18 cellular contexts compared by ENCODE assay signal in genomic region chr12:51622564-51622963, GRCh38. TPM values are rescaled to one million over a fixed set of nuclear protein-coding genes. Genes with fewer than 3 reads are reported as not detected.
DNase-seq lines count a peak whose midpoint lies in the region; ATAC-seq and TF ChIP-seq lines count a peak whose summit lies in the region.
"Had no signal": no experiment of that assay in that cellular context is flagged by ENCODE, and none has a peak within 500 bp of the region (broad histone marks: within the 10 kb centered on the region; RNA-seq: fewer than 3 reads in every experiment).

No MANE protein-coding gene starts in this region.

- ATAC-seq in heart left ventricle (no peak), HG03460 (IDR thresholded peaks at IDR 0.05; ENCODE audit: unreplicated experiment) (no peak)
- ATAC-seq: pancreas had no signal

- TF ChIP-seq CTCF in HEK293 (tag by site-specific recombination; IDR thresholded peaks at IDR 0.05) (no peak), heart left ventricle (IDR thresholded peaks at IDR 0.05) (no peak)

- H3K27ac ChIP-seq in HEK293 (ENCODE audit: extremely low read depth, low read depth, low read length) (no peak overlapping the region), heart left ventricle (no peak overlapping the region)
- H3K27ac ChIP-seq: pancreas had no signal

- H3K27me3 ChIP-seq in heart left ventricle: no peaks in the 10 kb centered on the region
- H3K27me3 ChIP-seq: pancreas had no signal

- no peaks in the 10 kb centered on the region for H3K9me3 ChIP-seq in HEK293 (ENCODE audit: control insufficient read depth, insufficient read depth, low read depth, low read length)
- no peaks in the 10 kb centered on the region for H3K9me3 ChIP-seq in heart left ventricle
- H3K9me3 ChIP-seq: pancreas had no signal

- no peak for TF ChIP-seq POLR2A in heart left ventricle (IDR thresholded peaks at IDR 0.05)

- H3K4me3 ChIP-seq in HEK293 (ENCODE audit: low read depth, low read length): no peak overlapping the region
- H3K4me3 ChIP-seq in heart left ventricle: no peak overlapping the region
- H3K4me3 ChIP-seq: pancreas had no signal

- intact Hi-C loops in heart left ventricle (cut with DNase I): no loop called here

- DNase-seq in A172 (ENCODE audit: low spot score): peak; percentile 33
- DNase-seq in amniotic epithelial cell (ENCODE audit: low read depth): peak; percentile 74
- peak; percentile 36 for DNase-seq in hepatic stellate cell (ENCODE audit: low spot score)
- DNase-seq in heart left ventricle: no peak
- DNase-seq in GM19240 (ENCODE audit: insufficient read length, low spot score): no peak
- DNase-seq in HUDEP-2 (lab: John Stamatoyannopoulos, UW; ENCODE audit: unreplicated experiment in 76 of 76): no peak
- DNase-seq: 8988T; activated CD4-positive, alpha-beta T cell treated with anti-CD3 and anti-CD28 coated beads for 48 hours; activated T-cell treated with anti-CD3 and anti-CD28 coated beads for 4 hours; COR-L47; head of caudate nucleus; NCI-H1092; pancreas; SIG-M5; stimulated activated CD4-positive, alpha-beta T cell treated with anti-CD3 and anti-CD28 coated beads, Interleukin-12 subunit alpha, Interleukin-12 subunit beta, amount 100 ng/mL, for 4 hours; T1000 had no signal

- CTCF ChIA-PET in HEK293 (lab: Yijun Ruan, JAX): no interaction called here

- 64 to 85% (median 81%) methylated on average over 1 of the region's 1 CpG for WGBS in heart left ventricle, 4 donors

- POLR2A ChIA-PET in HEK293 (lab: Yijun Ruan, JAX): no interaction called here

- no peaks in the 10 kb centered on the region for H3K36me3 ChIP-seq in HEK293 (ENCODE audit: control insufficient read depth in 2 of 2, insufficient read depth in 1 of 2, low read length in 2 of 2)
- no peaks in the 10 kb centered on the region for H3K36me3 ChIP-seq in heart left ventricle
- H3K36me3 ChIP-seq: pancreas had no signal

- H3K4me1 ChIP-seq in HEK293 (ENCODE audit: control insufficient read depth, insufficient read depth, low read length) (no peaks in the 10 kb centered on the region), heart left ventricle (no peaks in the 10 kb centered on the region)

TF ChIP-seq in HEK293, 187 proteins besides CTCF, POLR2A, EP300 and RAD21 (continues in another document):
- TF ChIP-seq ZFP69B (tag by site-specific recombination; IDR thresholded peaks at IDR 0.05): no peak
- no peak for TF ChIP-seq ZNF488 (tag by site-specific recombination; IDR thresholded peaks at IDR 0.05)
- TF ChIP-seq KLF16 (tag by site-specific recombination; IDR thresholded peaks at IDR 0.05): no peak
- TF ChIP-seq ZNF335 (tag by site-specific recombination; conservative IDR thresholded peaks at IDR 0.05): no peak
- no peak for TF ChIP-seq ZIC2 (tag by site-specific recombination; IDR thresholded peaks at IDR 0.05)
- TF ChIP-seq ZNF571 (tag by site-specific recombination; IDR thresholded peaks at IDR 0.05): no peak
- no peak for TF ChIP-seq ZNF350 (tag by site-specific recombination; IDR thresholded peaks at IDR 0.05)
- no peak for TF ChIP-seq ZNF324 (tag by site-specific recombination; IDR thresholded peaks at IDR 0.05)
- peak; percentile 59 for TF ChIP-seq ZFHX2 (tag by site-specific recombination; conservative IDR thresholded peaks at IDR 0.05)
- no peak for TF ChIP-seq GFI1B (tag by site-specific recombination; IDR thresholded peaks at IDR 0.05)
- TF ChIP-seq ZBTB21 (tag by site-specific recombination; IDR thresholded peaks at IDR 0.05): no peak
- peak; percentile 52; the same call in 1 of the 2 replicates for TF ChIP-seq EGR2 (tag by site-specific recombination; IDR thresholded peaks at IDR 0.05; ENCODE audit: low read depth)
- no peak for TF ChIP-seq ZNF416 (tag by site-specific recombination; IDR thresholded peaks at IDR 0.05)
- TF ChIP-seq, protein P1, sequence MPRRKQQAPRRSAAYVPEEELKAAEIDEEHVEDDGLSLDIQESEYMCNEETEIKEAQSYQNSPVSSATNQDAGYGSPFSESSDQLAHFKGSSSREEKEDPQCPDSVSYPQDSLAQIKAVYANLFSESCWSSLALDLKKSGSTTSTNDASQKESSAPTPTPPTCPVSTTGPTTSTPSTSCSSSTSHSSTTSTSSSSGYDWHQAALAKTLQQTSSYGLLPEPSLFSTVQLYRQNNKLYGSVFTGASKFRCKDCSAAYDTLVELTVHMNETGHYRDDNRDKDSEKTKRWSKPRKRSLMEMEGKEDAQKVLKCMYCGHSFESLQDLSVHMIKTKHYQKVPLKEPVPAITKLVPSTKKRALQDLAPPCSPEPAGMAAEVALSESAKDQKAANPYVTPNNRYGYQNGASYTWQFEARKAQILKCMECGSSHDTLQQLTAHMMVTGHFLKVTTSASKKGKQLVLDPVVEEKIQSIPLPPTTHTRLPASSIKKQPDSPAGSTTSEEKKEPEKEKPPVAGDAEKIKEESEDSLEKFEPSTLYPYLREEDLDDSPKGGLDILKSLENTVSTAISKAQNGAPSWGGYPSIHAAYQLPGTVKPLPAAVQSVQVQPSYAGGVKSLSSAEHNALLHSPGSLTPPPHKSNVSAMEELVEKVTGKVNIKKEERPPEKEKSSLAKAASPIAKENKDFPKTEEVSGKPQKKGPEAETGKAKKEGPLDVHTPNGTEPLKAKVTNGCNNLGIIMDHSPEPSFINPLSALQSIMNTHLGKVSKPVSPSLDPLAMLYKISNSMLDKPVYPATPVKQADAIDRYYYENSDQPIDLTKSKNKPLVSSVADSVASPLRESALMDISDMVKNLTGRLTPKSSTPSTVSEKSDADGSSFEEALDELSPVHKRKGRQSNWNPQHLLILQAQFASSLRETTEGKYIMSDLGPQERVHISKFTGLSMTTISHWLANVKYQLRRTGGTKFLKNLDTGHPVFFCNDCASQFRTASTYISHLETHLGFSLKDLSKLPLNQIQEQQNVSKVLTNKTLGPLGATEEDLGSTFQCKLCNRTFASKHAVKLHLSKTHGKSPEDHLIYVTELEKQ (tag by site-specific recombination; IDR thresholded peaks at IDR 0.05; ENCODE audit: borderline replicate concordance): no peak
- no peak for TF ChIP-seq ZNF239 (tag by site-specific recombination; IDR thresholded peaks at IDR 0.05)
- TF ChIP-seq, protein P2, sequence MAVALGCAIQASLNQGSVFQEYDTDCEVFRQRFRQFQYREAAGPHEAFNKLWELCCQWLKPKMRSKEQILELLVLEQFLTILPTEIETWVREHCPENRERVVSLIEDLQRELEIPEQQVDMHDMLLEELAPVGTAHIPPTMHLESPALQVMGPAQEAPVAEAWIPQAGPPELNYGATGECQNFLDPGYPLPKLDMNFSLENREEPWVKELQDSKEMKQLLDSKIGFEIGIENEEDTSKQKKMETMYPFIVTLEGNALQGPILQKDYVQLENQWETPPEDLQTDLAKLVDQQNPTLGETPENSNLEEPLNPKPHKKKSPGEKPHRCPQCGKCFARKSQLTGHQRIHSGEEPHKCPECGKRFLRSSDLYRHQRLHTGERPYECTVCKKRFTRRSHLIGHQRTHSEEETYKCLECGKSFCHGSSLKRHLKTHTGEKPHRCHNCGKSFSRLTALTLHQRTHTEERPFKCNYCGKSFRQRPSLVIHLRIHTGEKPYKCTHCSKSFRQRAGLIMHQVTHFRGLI (tag by site-specific recombination; IDR thresholded peaks at IDR 0.05): no peak

RNA-seq across cellular contexts. Expression of gene SCN8A, which starts 31.5 kb away (rescaled TPM):
- 1.8 and 2.4 TPM in 2 replicates for total RNA-seq in A172 (2014; rRNA removed; shearing (Covaris generic))
- total RNA-seq in heart left ventricle: under 1 TPM; 0.17 to 0.97 (median 0.35) TPM
- under 1 TPM; 0.17 to 0.19 TPM for polyA plus RNA-seq in heart left ventricle

Comparison
In these comparisons a context has a peak if more than half of its experiments do, and no peak if none do; other contexts are left out.
1. DNase-seq: peak in A172 (single experiment), amniotic epithelial cell (single experiment) and hepatic stellate cell (single experiment); none in heart left ventricle (0 of 5), GM19240 (single experiment) and HUDEP-2 (0 of 76).